Comparison of ENCODE assay signal across 2 cellular contexts in the genomic region with DNA sequence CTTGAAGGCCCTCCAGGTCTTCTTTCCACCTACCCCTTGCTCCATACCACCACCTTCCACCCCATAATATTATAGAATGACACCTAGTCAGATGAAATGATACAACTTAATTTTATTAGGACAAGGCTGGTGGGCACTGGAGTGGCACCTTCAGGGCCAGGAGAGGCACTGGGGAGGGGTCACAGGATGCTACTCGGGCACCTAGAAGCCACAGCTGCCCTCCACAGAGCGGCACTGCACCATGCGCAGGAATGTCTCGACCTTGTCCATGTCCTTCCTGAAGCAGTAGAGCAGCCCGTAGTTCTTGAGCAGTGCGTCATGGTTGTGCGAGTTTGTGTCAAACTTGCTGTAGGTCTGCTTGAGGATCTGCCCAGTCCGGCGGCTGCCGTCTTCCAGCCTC. TPM values are rescaled to one million over a fixed set of nuclear protein-coding genes. Genes with fewer than 3 reads are reported as not detected.
"Had no signal": no experiment of that assay in that cellular context is flagged by ENCODE, and none has a peak within 500 bp of the region (broad histone marks: within the 10 kb centered on the region; RNA-seq: fewer than 3 reads in every experiment).

No MANE protein-coding gene starts in this region.

RNA-seq across cellular contexts. Expression of a gene that starts 1.6 kb away (rescaled TPM):
- total RNA-seq: G401, GM12878 had no signal

RNA-seq across cellular contexts. Expression of a gene that starts 13.1 kb away (rescaled TPM):
- total RNA-seq: G401, GM12878 had no signal

RNA-seq across cellular contexts. Expression of a gene that starts 16.2 kb away (rescaled TPM):
- total RNA-seq: G401, GM12878 had no signal

RNA-seq across cellular contexts. Expression of a gene that starts 21.3 kb away (rescaled TPM):
- total RNA-seq: G401, GM12878 had no signal

RNA-seq across cellular contexts. Expression of a gene that starts 23.8 kb away (rescaled TPM):
- total RNA-seq: G401, GM12878 had no signal
